ENCODE assay signal across 10 cellular contexts in genomic region chr3:102235679-102236078, GRCh38.
DNase-seq lines count a peak whose midpoint lies in the region; ATAC-seq, FAIRE-seq and TF ChIP-seq lines count a peak whose summit lies in the region.
"Had no signal": no experiment of that assay in that cellular context is flagged by ENCODE, and none has a peak within 500 bp of the region (broad histone marks: within the 10 kb centered on the region; RNA-seq: fewer than 3 reads in every experiment).

No MANE protein-coding gene starts in this region.

- H3K4me1 ChIP-seq in uterus: no peaks in the 10 kb centered on the region

- H3K36me3 ChIP-seq in brain microvascular endothelial cell (replicated peaks) (no peaks in the 10 kb centered on the region), uterus (no peaks in the 10 kb centered on the region)

- H3K9me3 ChIP-seq in uterus: no peaks in the 10 kb centered on the region

- no peak for TF ChIP-seq POLR2A in uterus (IDR thresholded peaks at IDR 0.05)
- TF ChIP-seq POLR2A in GM18505 (IDR thresholded peaks at IDR 0.05; ENCODE audit: borderline replicate concordance, extremely low read depth, insufficient read depth, insufficient read length): no peak

- no peaks in the 10 kb centered on the region for H3K9me3 Mint-ChIP-seq in stimulated activated naive CD8-positive, alpha-beta T cell treated with anti-CD3 and anti-CD28 coated beads, Interleukin-15, amount 100 ng/mL, for 72 hours
- H3K9me3 Mint-ChIP-seq: activated T-cell treated with anti-CD3 and anti-CD28 coated beads, Interleukin-2, amount 50 U/mL, for 72 hours had no signal

- DNase-seq in stimulated activated naive CD8-positive, alpha-beta T cell treated with anti-CD3 and anti-CD28 coated beads, Interleukin-15, amount 100 ng/mL, for 72 hours: peak in 1 of 2 donors; percentile 29
- no peak for DNase-seq in stimulated activated naive CD8-positive, alpha-beta T cell treated with anti-CD3 and anti-CD28 coated beads, Interleukin-15, Interleukin-2, amounts not matched to agents 100 U/mL and 50 U/mL, for 24 hours
- DNase-seq in brain microvascular endothelial cell (no peak), urothelium cell line (ENCODE audit: low spot score) (peak; percentile 28), NCI-H2107 treated with DMSO at 0.1 percent for 48 hours (lab: John Stamatoyannopoulos, UW; ENCODE audit: unreplicated experiment) (no peak), uterus (no peak)
- DNase-seq: Kasumi-1 had no signal

- no peak overlapping the region for H3K27ac ChIP-seq in brain microvascular endothelial cell
- no peak overlapping the region for H3K27ac ChIP-seq in uterus

- H3K27me3 Mint-ChIP-seq in stimulated activated naive CD8-positive, alpha-beta T cell treated with anti-CD3 and anti-CD28 coated beads, Interleukin-15, amount 100 ng/mL, for 72 hours: no peaks in the 10 kb centered on the region

- peak; percentile 68; the same call in 1 of the 2 replicates for TF ChIP-seq CTCF in LNCAP (IDR thresholded peaks at IDR 0.05)
- TF ChIP-seq CTCF in brain microvascular endothelial cell (IDR thresholded peaks at IDR 0.05; ENCODE audit: low read depth, low read length, missing control alignments): peak; percentile 54
- no peak for TF ChIP-seq CTCF in uterus (IDR thresholded peaks at IDR 0.05)

- peak; percentile 55 for ATAC-seq in stimulated activated naive CD8-positive, alpha-beta T cell treated with anti-CD3 and anti-CD28 coated beads, Interleukin-15, amount 100 ng/mL, for 72 hours
- no peak for ATAC-seq in stimulated activated naive CD8-positive, alpha-beta T cell treated with anti-CD3 and anti-CD28 coated beads, Interleukin-15, Interleukin-2, amounts not matched to agents 100 U/mL and 50 U/mL, for 24 hours
- ATAC-seq in GM18505 (IDR thresholded peaks at IDR 0.05; ENCODE audit: unreplicated experiment): no peak
- ATAC-seq: activated T-cell treated with anti-CD3 and anti-CD28 coated beads, Interleukin-2, amount 50 U/mL, for 72 hours had no signal

- no peak overlapping the region for H3K27ac Mint-ChIP-seq in stimulated activated naive CD8-positive, alpha-beta T cell treated with anti-CD3 and anti-CD28 coated beads, Interleukin-15, amount 100 ng/mL, for 72 hours
- H3K27ac Mint-ChIP-seq: activated T-cell treated with anti-CD3 and anti-CD28 coated beads, Interleukin-2, amount 50 U/mL, for 72 hours had no signal

- H3K4me3 ChIP-seq in brain microvascular endothelial cell (ENCODE audit: low read depth, low read length) (no peak overlapping the region), uterus (no peak overlapping the region)

- in situ Hi-C loops in brain microvascular endothelial cell (cut with HindIII; ENCODE audit: low pct_ligation_motif_present, low sequenced_read_pairs): loop anchor here (25.0 kb wide), 1 partner anchor 302 kb away; no protein-coding TSS in a partner anchor

- FAIRE-seq in urothelium cell line (lab: Jason Lieb, UNC): peak; percentile 9

- no peaks in the 10 kb centered on the region for H3K4me1 Mint-ChIP-seq in stimulated activated naive CD8-positive, alpha-beta T cell treated with anti-CD3 and anti-CD28 coated beads, Interleukin-15, amount 100 ng/mL, for 72 hours

- H3K4me3 Mint-ChIP-seq in stimulated activated naive CD8-positive, alpha-beta T cell treated with anti-CD3 and anti-CD28 coated beads, Interleukin-15, amount 100 ng/mL, for 72 hours: no peak overlapping the region
- H3K4me3 Mint-ChIP-seq: activated T-cell treated with anti-CD3 and anti-CD28 coated beads, Interleukin-2, amount 50 U/mL, for 72 hours had no signal

- H3K27me3 ChIP-seq in brain microvascular endothelial cell (replicated peaks) (no peaks in the 10 kb centered on the region), uterus (no peaks in the 10 kb centered on the region)

- intact Hi-C loops in uterus (cut with DNase I; ENCODE audit: low total_unique reads): loop anchor here (10.0 kb wide), 1 partner anchor 299 kb away; no protein-coding TSS in a partner anchor

Comparison
In these comparisons a context has a peak if more than half of its experiments do, and no peak if none do; other contexts are left out.
1. CTCF ChIP-seq: peak in LNCAP (single experiment) and brain microvascular endothelial cell (single experiment); none in uterus (0 of 4).